ENCODE assay signal across 1 cellular context in the genomic region with DNA sequence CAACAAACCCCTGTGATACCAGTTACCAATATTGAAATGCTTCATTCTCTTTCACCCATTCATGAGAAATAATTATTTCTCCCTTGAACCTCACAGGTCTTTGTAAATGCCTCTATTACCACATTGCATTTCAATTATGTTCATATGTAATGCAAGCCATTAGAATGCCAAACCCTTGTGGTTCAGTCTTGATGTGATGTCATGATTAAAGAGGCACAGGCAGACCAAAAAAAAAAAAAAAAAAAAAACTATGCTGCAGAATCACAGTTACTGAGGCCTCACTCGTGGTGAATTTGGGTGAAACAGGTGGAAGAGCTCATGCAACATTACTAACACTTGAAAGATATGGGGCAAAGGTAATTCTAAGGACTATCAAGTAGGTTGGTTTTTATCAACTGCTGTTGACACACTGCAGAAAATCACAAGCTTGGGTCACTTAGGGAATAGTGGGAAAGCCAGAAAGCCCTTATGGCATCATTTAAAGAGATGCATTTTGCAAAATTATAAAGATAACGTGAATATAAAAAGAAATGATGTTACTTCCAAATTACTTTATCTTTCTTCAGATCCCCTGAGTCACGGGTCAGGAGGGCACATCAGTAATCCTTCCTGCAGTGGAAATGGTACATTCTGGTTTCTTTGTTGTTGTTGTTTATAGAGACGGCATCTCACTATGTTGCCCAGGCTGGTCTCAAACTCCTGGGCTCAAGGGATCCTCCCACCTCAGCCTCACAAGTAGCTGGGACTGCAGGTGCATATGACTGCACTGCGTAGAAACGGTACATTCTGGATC.
TF ChIP-seq lines count a peak whose summit lies in the region.

No MANE protein-coding gene starts in this region.

TF ChIP-seq in IMR-90, 13 proteins besides CTCF, POLR2A, EP300 and RAD21:
- TF ChIP-seq BHLHE40 (IDR thresholded peaks at IDR 0.05; ENCODE audit: low read depth, low read length) = no peak
- TF ChIP-seq CHD1 (IDR thresholded peaks at IDR 0.05; ENCODE audit: low read depth, low read length) = no peak
- TF ChIP-seq ELK1 (IDR thresholded peaks at IDR 0.05; ENCODE audit: borderline replicate concordance, low read depth, low read length) = no peak
- TF ChIP-seq FOS (IDR thresholded peaks at IDR 0.05; ENCODE audit: low read depth, low read length) = no peak
- TF ChIP-seq RCOR1 (IDR thresholded peaks at IDR 0.05; ENCODE audit: insufficient replicate concordance, low read length) = no peak
- no peak for TF ChIP-seq RFX5 (IDR thresholded peaks at IDR 0.05; ENCODE audit: low read depth, low read length)
- TF ChIP-seq, protein P1, sequence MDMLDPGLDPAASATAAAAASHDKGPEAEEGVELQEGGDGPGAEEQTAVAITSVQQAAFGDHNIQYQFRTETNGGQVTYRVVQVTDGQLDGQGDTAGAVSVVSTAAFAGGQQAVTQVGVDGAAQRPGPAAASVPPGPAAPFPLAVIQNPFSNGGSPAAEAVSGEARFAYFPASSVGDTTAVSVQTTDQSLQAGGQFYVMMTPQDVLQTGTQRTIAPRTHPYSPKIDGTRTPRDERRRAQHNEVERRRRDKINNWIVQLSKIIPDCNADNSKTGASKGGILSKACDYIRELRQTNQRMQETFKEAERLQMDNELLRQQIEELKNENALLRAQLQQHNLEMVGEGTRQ (IDR thresholded peaks at IDR 0.05; ENCODE audit: low read depth, low read length) = no peak
- TF ChIP-seq NFE2L2 (IDR thresholded peaks at IDR 0.05; ENCODE audit: low read depth, low read length) = no peak
- TF ChIP-seq SMC3 (IDR thresholded peaks at IDR 0.05; ENCODE audit: low read depth, low read length) = no peak
- no peak for TF ChIP-seq MAZ (IDR thresholded peaks at IDR 0.05; ENCODE audit: borderline replicate concordance, low read depth, low read length)
- TF ChIP-seq MXI1 (IDR thresholded peaks at IDR 0.05; ENCODE audit: borderline replicate concordance, low read depth, low read length) = no peak
- no peak for TF ChIP-seq MAFK (IDR thresholded peaks at IDR 0.05; ENCODE audit: low read depth, low read length)
- TF ChIP-seq CEBPB (IDR thresholded peaks at IDR 0.05; ENCODE audit: low read depth, low read length) = no peak
